ENCODE assay signal across 20 cellular contexts in genomic region chr4:77877771-77878170, GRCh38. TPM values are rescaled to one million over a fixed set of nuclear protein-coding genes. Genes with fewer than 3 reads are reported as not detected.
DNase-seq lines count a peak whose midpoint lies in the region; ATAC-seq and TF ChIP-seq lines count a peak whose summit lies in the region.
"Had no signal": no experiment of that assay in that cellular context is flagged by ENCODE, and none has a peak within 500 bp of the region (broad histone marks: within the 10 kb centered on the region; RNA-seq: fewer than 3 reads in every experiment).

No MANE protein-coding gene starts in this region.

- H3K56ac ChIP-seq in IMR-90 (ENCODE audit: extremely low read depth, insufficient read depth, low read length) (no peak overlapping the region), mesendoderm (ENCODE audit: low read length) (no peak overlapping the region)

- no peak overlapping the region for H3K14ac ChIP-seq in IMR-90 (replicated peaks; ENCODE audit: low read depth, low read length)

- H3K18ac ChIP-seq in IMR-90 (ENCODE audit: low read depth, low read length), result no peak overlapping the region
- no peak overlapping the region for H3K18ac ChIP-seq in mesendoderm (ENCODE audit: low read length)

- H4K91ac ChIP-seq in IMR-90 (ENCODE audit: insufficient read depth, low read depth, low read length), result no peak overlapping the region

- H3K4me2 ChIP-seq in IMR-90 (ENCODE audit: low read depth, low read length) (no peak overlapping the region), hepatocyte (peak overlapping the region; percentile 2), mesendoderm (ENCODE audit: low read length) (peak overlapping the region; percentile 17)
- H3K4me2 ChIP-seq: PC-9 had no signal

- H3K9ac ChIP-seq in IMR-90 (ENCODE audit: low read depth, low read length), result no peak overlapping the region
- no peak overlapping the region for H3K9ac ChIP-seq in mesendoderm (ENCODE audit: low read length)

- TF ChIP-seq CTCF in IMR-90 (conservative IDR thresholded peaks at IDR 0.05; ENCODE audit: low read depth, low read length), result no peak
- TF ChIP-seq CTCF in hepatocyte (IDR thresholded peaks at IDR 0.05; ENCODE audit: poor library complexity), result no peak

- in situ Hi-C loops in IMR-90 (cut with MboI; ENCODE audit: low sequenced_read_pairs), result no loop called here

- H2BK20ac ChIP-seq in IMR-90 (ENCODE audit: low read depth, low read length), result no peak overlapping the region

- H2BK15ac ChIP-seq in IMR-90 (ENCODE audit: low read depth, low read length), result no peak overlapping the region
- no peak overlapping the region for H2BK15ac ChIP-seq in mesendoderm (replicated peaks; ENCODE audit: low read depth)

- intact Hi-C loops in IMR-90 (cut with micrococcal nuclease) (no loop called here), posterior vena cava (cut with DNase I) (no loop called here)

- no TSS peak for BruUV-seq in IMR-90 (replicated peaks; lab: Mats Ljungman, UMichigan)

- H3K79me2 ChIP-seq in hepatocyte (peaks cover 44% of the 10 kb centered on the region), mesendoderm (ENCODE audit: control insufficient read depth, insufficient read depth, low read length) (peaks cover 5% of the 10 kb centered on the region)

- H3K27me3 ChIP-seq in IMR-90 (ENCODE audit: control insufficient read depth, insufficient read depth, low read length) (no peaks in the 10 kb centered on the region), hepatocyte (no peaks in the 10 kb centered on the region), mesendoderm (ENCODE audit: insufficient read depth, low read length, poor library complexity) (no peaks in the 10 kb centered on the region)
- H3K27me3 ChIP-seq: SJSA1 had no signal

- 87% methylated on average over 3 of the region's 8 CpGs; no CpG with 5 or more reads in 1 of the 2 experiments for WGBS in IMR-90 (ENCODE audit: extremely low coverage in 2 of 2, insufficient read length in 1 of 2), 2 experiments
- WGBS in hepatocyte (ENCODE audit: low lambda C conversion rate, missing lambda C conversion rate), result 67% methylated on average over 8 of the region's 8 CpGs
- WGBS in mesendoderm (ENCODE audit: extremely low coverage, insufficient coverage, low lambda C conversion rate), result no CpG with 5 or more reads among the region's 8 CpGs

- H3K9me3 ChIP-seq in IMR-90 (ENCODE audit: control insufficient read depth, insufficient read depth, low read length) (no peaks in the 10 kb centered on the region), hepatocyte (ENCODE audit: low read depth) (no peaks in the 10 kb centered on the region)
- H3K9me3 ChIP-seq: SJSA1 had no signal

- H2AFZ ChIP-seq in IMR-90 (replicated peaks; ENCODE audit: low read length, poor library complexity) (no peak overlapping the region), hepatocyte (no peak overlapping the region)
- H2AFZ ChIP-seq: PC-9 had no signal

- ATAC-seq in IMR-90 (ENCODE audit: low read depth), result no peak
- ATAC-seq in HG02973 (IDR thresholded peaks at IDR 0.05; ENCODE audit: unreplicated experiment), result no peak

- H4K8ac ChIP-seq in IMR-90 (ENCODE audit: low read depth in 2 of 2, low read length in 2 of 2) (no peak overlapping the region), mesendoderm (ENCODE audit: low read depth, low read length) (no peak overlapping the region)

- H2AK9ac ChIP-seq in IMR-90 (replicated peaks; ENCODE audit: low read depth, low read length, poor library complexity), result peak overlapping the region; percentile 60

- H3K4me1 ChIP-seq in IMR-90 (ENCODE audit: control insufficient read depth, insufficient read depth, low read length), result peaks cover 2% of the 10 kb centered on the region; the same call in 1 of the 2 replicates
- H3K4me1 ChIP-seq in hepatocyte (ENCODE audit: insufficient read depth), result peaks cover 4% of the 10 kb centered on the region
- peaks cover 7% of the 10 kb centered on the region for H3K4me1 ChIP-seq in mesendoderm (ENCODE audit: control insufficient read depth, low read depth, low read length)

- dilution Hi-C loops in IMR-90 (cut with HindIII; ENCODE audit: low sequenced_read_pairs, unreplicated experiment), result no loop called here

- H3K9me1 ChIP-seq in IMR-90 (ENCODE audit: insufficient read depth, low read length), result no peaks in the 10 kb centered on the region

- H2BK5ac ChIP-seq in IMR-90 (ENCODE audit: low read depth, low read length, poor library complexity, severe bottlenecking), result no peak overlapping the region
- H2BK5ac ChIP-seq in mesendoderm (ENCODE audit: low read length), result no peak overlapping the region

- DNase-seq in ELF-1 (ENCODE audit: low read depth, low spot score) (peak; percentile 41), IMR-90 (no peak), hepatocyte (ENCODE audit: low spot score) (no peak), mesendoderm (peak; percentile 84), cortex of kidney (lab: John Stamatoyannopoulos, UW) (no peak), RPMI8226 (no peak), posterior vena cava (ENCODE audit: low spot score) (no peak)
- DNase-seq: COR-L47, DMS 273 treated with DMSO at 0.1 percent for 48 hours, DND-41, GOT3, HFFc6, Karpas-422, NCI-H1436, NCI-H1930, NCI-H345, NCI-H524 treated with DMSO at 0.1 percent for 48 hours, PC-9 had no signal

- H2AK5ac ChIP-seq in IMR-90 (ENCODE audit: low read depth, low read length) (no peak overlapping the region), mesendoderm (ENCODE audit: low read length) (no peak overlapping the region)

- peaks cover 11% of the 10 kb centered on the region for H3K36me3 ChIP-seq in IMR-90 (ENCODE audit: control insufficient read depth, insufficient read depth, low read length)
- H3K36me3 ChIP-seq in hepatocyte (replicated peaks; ENCODE audit: insufficient read depth, low read depth), result no peaks in the 10 kb centered on the region
- no peaks in the 10 kb centered on the region for H3K36me3 ChIP-seq in mesendoderm (ENCODE audit: control insufficient read depth, insufficient read depth, low read length)

- POLR2A ChIA-PET in IMR-90 (lab: Charles Lee; ENCODE audit: unreplicated experiment), result no interaction called here

- no peak overlapping the region for H3K4me3 ChIP-seq in IMR-90 (ENCODE audit: insufficient read depth, low read depth, low read length)
- no peak overlapping the region for H3K4me3 ChIP-seq in hepatocyte
- H3K4me3 ChIP-seq in mesendoderm (ENCODE audit: low read length), result no peak overlapping the region
- H3K4me3 ChIP-seq: PC-9, SJSA1 had no signal

- no peak for TF ChIP-seq POLR2A in IMR-90 (IDR thresholded peaks at IDR 0.05; ENCODE audit: low read depth, low read length)

- peaks cover 16 to 34% of the 10 kb centered on the region in 2 experiments for H3K79me1 ChIP-seq in IMR-90 (ENCODE audit: low read depth in 1 of 2, low read length in 2 of 2)
- peaks cover 8% of the 10 kb centered on the region for H3K79me1 ChIP-seq in mesendoderm (ENCODE audit: low read length)

- no peaks in the 10 kb centered on the region for H3K9me2 ChIP-seq in hepatocyte (replicated peaks; ENCODE audit: insufficient read depth)

- H4K20me1 ChIP-seq in IMR-90 (ENCODE audit: insufficient read depth, low read length) (no peaks in the 10 kb centered on the region; the same call in 1 of the 2 replicates), hepatocyte (ENCODE audit: insufficient read depth, poor library complexity, severe bottlenecking) (no peaks in the 10 kb centered on the region)

- H3K23ac ChIP-seq in IMR-90 (ENCODE audit: low read depth, low read length) (no peak overlapping the region), mesendoderm (ENCODE audit: low read length) (no peak overlapping the region)

- no peak overlapping the region for H4K5ac ChIP-seq in IMR-90 (ENCODE audit: low read depth, low read length)
- no peak overlapping the region for H4K5ac ChIP-seq in mesendoderm (ENCODE audit: low read length)

- no peak for TF ChIP-seq RAD21 in IMR-90 (IDR thresholded peaks at IDR 0.05; ENCODE audit: low read length)

- no peak overlapping the region for H2BK120ac ChIP-seq in IMR-90 (ENCODE audit: low read depth, low read length)
- no peak overlapping the region for H2BK120ac ChIP-seq in mesendoderm (ENCODE audit: low read depth, low read length)

- H3K4ac ChIP-seq in IMR-90 (ENCODE audit: low read depth, low read length) (no peak overlapping the region), mesendoderm (ENCODE audit: low read depth, low read length) (no peak overlapping the region)

- CTCF ChIA-PET in IMR-90 (lab: Yijun Ruan, JAX), result interaction anchor here (0.6 kb wide), 1 partner anchor 13 kb away, joined by 8 read pairs; no protein-coding TSS in a partner anchor

- no peak overlapping the region; the same call in 1 of the 2 replicates for H3K27ac ChIP-seq in IMR-90 (ENCODE audit: insufficient read depth, low read length)
- H3K27ac ChIP-seq in hepatocyte, result peak overlapping the region; percentile 7
- H3K27ac ChIP-seq in mesendoderm (ENCODE audit: low read depth, low read length), result no peak overlapping the region
- H3K27ac ChIP-seq: PC-9, SJSA1 had no signal

TF ChIP-seq in IMR-90, 13 proteins besides CTCF, POLR2A, EP300 and RAD21 (continues in another document):
- TF ChIP-seq BHLHE40 (IDR thresholded peaks at IDR 0.05; ENCODE audit: low read depth, low read length), result no peak
- no peak for TF ChIP-seq CEBPB (IDR thresholded peaks at IDR 0.05; ENCODE audit: low read depth, low read length)
- TF ChIP-seq ELK1 (IDR thresholded peaks at IDR 0.05; ENCODE audit: borderline replicate concordance, low read depth, low read length), result no peak
- TF ChIP-seq RFX5 (IDR thresholded peaks at IDR 0.05; ENCODE audit: low read depth, low read length), result no peak

RNA-seq across cellular contexts. Expression of gene MRPL1, which starts 15.1 kb away (rescaled TPM):
- 13.4 and 33.6 TPM in 2 replicates for total RNA-seq in IMR-90 (2012; rRNA removed)
- 22.4 and 22.5 TPM in 2 replicates for polyA plus RNA-seq in IMR-90 (2012; rRNA removed)
- polyA plus RNA-seq in IMR-90 (2012; cell fraction: cytosol; rRNA removed), result 1.3 and 2.3 TPM in 2 replicates
- polyA plus RNA-seq in IMR-90 (2012; cell fraction: nucleus; rRNA removed; ENCODE audit: low replicate concordance), result 0.32 and 4.2 TPM in 2 replicates
- 27.2 and 32.3 TPM in 2 replicates for total RNA-seq in hepatocyte
- polyA plus RNA-seq in hepatocyte, result 19.6 and 22.5 TPM in 2 replicates
- polyA plus RNA-seq in mesendoderm (2013, experiment 1 of 2), result 100 TPM
- polyA plus RNA-seq in mesendoderm (2013, experiment 2 of 2), result 103 TPM
- total RNA-seq in posterior vena cava, result 10 to 100 TPM; 38.4 to 45.3 TPM

RNA-seq across cellular contexts. Expression of gene CNOT6L, which starts 58.6 kb away (rescaled TPM):
- 14.4 and 21.1 TPM in 2 replicates for total RNA-seq in IMR-90 (2012; rRNA removed)
- polyA plus RNA-seq in IMR-90 (2012; rRNA removed), result 3.2 and 3.5 TPM in 2 replicates
- 0.92 and 3.7 TPM in 2 replicates for polyA plus RNA-seq in IMR-90 (2012; cell fraction: cytosol; rRNA removed)
- polyA plus RNA-seq in IMR-90 (2012; cell fraction: nucleus; rRNA removed; ENCODE audit: low replicate concordance), result 0.90 and 5.5 TPM in 2 replicates
- 20.4 and 21.0 TPM in 2 replicates for total RNA-seq in hepatocyte
- 7.5 and 7.7 TPM in 2 replicates for polyA plus RNA-seq in hepatocyte
- 5.1 TPM for polyA plus RNA-seq in mesendoderm (2013, experiment 1 of 2)
- polyA plus RNA-seq in mesendoderm (2013, experiment 2 of 2), result 5.0 TPM
- total RNA-seq in posterior vena cava, result 10 to 100 TPM; 38.3 to 40.0 TPM

Comparison
In these comparisons a context has a peak if more than half of its experiments do, and no peak if none do; other contexts are left out.
1. DNase-seq: peak in ELF-1 (single experiment) and mesendoderm (single experiment); none in IMR-90 (single experiment), hepatocyte (single experiment), cortex of kidney (single experiment), RPMI8226 (single experiment) and posterior vena cava (single experiment).